In genomic region chr15:33963831-33964664, GRCh38 we compare ENCODE assay signal across 8 cellular contexts. TPM values are rescaled to one million over a fixed set of nuclear protein-coding genes. Genes with fewer than 3 reads are reported as not detected.
DNase-seq lines count a peak whose midpoint lies in the region; ATAC-seq, FAIRE-seq and TF ChIP-seq lines count a peak whose summit lies in the region.

No MANE protein-coding gene starts in this region.

- H3K4me3 ChIP-seq in bronchial epithelial cell (ENCODE audit: low read depth, low read length) = no peak overlapping the region
- no peak overlapping the region for H3K4me3 ChIP-seq in neural cell (ENCODE audit: low read length)

- H3K4me2 ChIP-seq in neural cell (ENCODE audit: low read length) = no peak overlapping the region

- H3K79me2 ChIP-seq in neural cell (replicated peaks; ENCODE audit: insufficient read depth, low read length) = no peaks in the 10 kb centered on the region

- no peaks in the 10 kb centered on the region for H4K20me1 ChIP-seq in neural cell (ENCODE audit: insufficient read depth)

- H3K9ac ChIP-seq in neural cell (ENCODE audit: low read length) = no peak overlapping the region

- H3K27me3 ChIP-seq in bronchial epithelial cell (ENCODE audit: control insufficient read depth, insufficient read depth, low read length) = no peaks in the 10 kb centered on the region
- no peaks in the 10 kb centered on the region for H3K27me3 ChIP-seq in neural cell (ENCODE audit: insufficient read depth, low read depth, low read length)

- no peaks in the 10 kb centered on the region for H3F3A ChIP-seq in neural cell (ENCODE audit: insufficient read depth, low read length, poor library complexity, severe bottlenecking)

- H3K9me2 ChIP-seq in neural cell (ENCODE audit: insufficient read depth, low read length) = no peaks in the 10 kb centered on the region

- ATAC-seq in HG02938 (IDR thresholded peaks at IDR 0.05; ENCODE audit: unreplicated experiment) (no peak), HG02759 (IDR thresholded peaks at IDR 0.05; ENCODE audit: unreplicated experiment) (no peak), GM18858 (IDR thresholded peaks at IDR 0.05; ENCODE audit: unreplicated experiment) (no peak)

- H3K36me3 ChIP-seq in bronchial epithelial cell (ENCODE audit: control insufficient read depth, insufficient read depth, low read length) (no peaks in the 10 kb centered on the region), neural cell (ENCODE audit: insufficient read depth, low read length) (no peaks in the 10 kb centered on the region)

- peak; percentile 81 for TF ChIP-seq RAD21 in neural cell (conservative IDR thresholded peaks at IDR 0.05)

- TF ChIP-seq CTCF in 22Rv1 (IDR thresholded peaks at IDR 0.05) (peak; percentile 88), GM12873 (IDR thresholded peaks at IDR 0.05; ENCODE audit: insufficient read depth, low read depth, low read length, missing control alignments) (peak; percentile 73), bronchial epithelial cell (IDR thresholded peaks at IDR 0.05; ENCODE audit: insufficient read depth, low read length, severe bottlenecking) (peak; percentile 51), neural cell (IDR thresholded peaks at IDR 0.05; ENCODE audit: poor library complexity, severe bottlenecking) (peak; percentile 82)

- no peak for TF ChIP-seq EP300 in neural cell (conservative IDR thresholded peaks at IDR 0.05; ENCODE audit: poor library complexity, severe bottlenecking)

- no peak for FAIRE-seq in bronchial epithelial cell (lab: Jason Lieb, UNC)

- H2AFZ ChIP-seq in neural cell (ENCODE audit: low read depth, low read length) = no peak overlapping the region

- no peaks in the 10 kb centered on the region for H3K9me3 ChIP-seq in neural cell (ENCODE audit: low read length)

- H3K27ac ChIP-seq in 22Rv1 = 0 out of 2 replicates have a peak overlapping the region, but pooled peaks have one; percentile 29
- H3K27ac ChIP-seq in neural cell (ENCODE audit: low read length) = no peak overlapping the region

- DNase-seq in NCI-H345 treated with DMSO at 0.1 percent for 48 hours (lab: John Stamatoyannopoulos, UW; ENCODE audit: unreplicated experiment) (peak; percentile 10), bronchial epithelial cell (ENCODE audit: low read depth) (peak; percentile 41)

TF ChIP-seq in neural cell, 6 proteins besides CTCF, POLR2A, EP300 and RAD21:
- no peak for TF ChIP-seq TAF1 (IDR thresholded peaks at IDR 0.05; ENCODE audit: low read depth)
- peak; percentile 81 for TF ChIP-seq SMC3 (conservative IDR thresholded peaks at IDR 0.05; ENCODE audit: poor library complexity)
- no peak for TF ChIP-seq MXI1 (conservative IDR thresholded peaks at IDR 0.05; ENCODE audit: poor library complexity, severe bottlenecking)

RNA-seq across cellular contexts. Expression of gene CHRM5, which starts 4.2 kb away (rescaled TPM):
- not detected in 2 replicates for total RNA-seq in bronchial epithelial cell
- polyA plus RNA-seq in neural cell = 0.10 and 3.9 TPM in 2 replicates
- polyA minus RNA-seq in neural cell = 3.2 and 7.5 TPM in 2 replicates
